Comparison of ENCODE assay signal across 5 cellular contexts in genomic region chr13:33462109-33462508, GRCh38.
"Had no signal": no experiment of that assay in that cellular context is flagged by ENCODE, and none has a peak within 500 bp of the region (broad histone marks: within the 10 kb centered on the region; RNA-seq: fewer than 3 reads in every experiment).

No MANE protein-coding gene starts in this region.

- DNase-seq: H9, HCEC 1CT, IMR-90 had no signal

- H2AFZ ChIP-seq: GM23338 had no signal

- H3K4me2 ChIP-seq: GM23338 had no signal

- H3K27ac Mint-ChIP-seq: GM23338, H9 had no signal

- H3K4me3 ChIP-seq: GM23338, K562 had no signal

- ATAC-seq: GM23338, K562 had no signal

- H3K4me1 Mint-ChIP-seq: GM23338, H9 had no signal

- H3K4me3 Mint-ChIP-seq: GM23338, H9 had no signal
